Comparison of ENCODE assay signal across 15 cellular contexts in genomic region chr17:79414063-79414462, GRCh38.
"Had no signal": no experiment of that assay in that cellular context is flagged by ENCODE, and none has a peak within 500 bp of the region (broad histone marks: within the 10 kb centered on the region; RNA-seq: fewer than 3 reads in every experiment).

No MANE protein-coding gene starts in this region.

- DNase-seq: activated gamma-delta T cell treated with Interleukin-2 at 50 U/mL for 16 hours; activated T-cell treated with anti-CD3 and anti-CD28 coated beads, Interleukin-2, amount 50 U/mL, for 1 hour; dermis blood vessel endothelial cell; effector memory CD4-positive, alpha-beta T cell; foreskin keratinocyte; lower lobe of right lung; naive thymus-derived CD4-positive, alpha-beta T cell; retina; spleen; stimulated activated CD4-positive, alpha-beta T cell treated with anti-CD3 and anti-CD28 coated beads, Interleukin-4, amount 100 ng/mL, for 24 hours; stimulated activated naive CD4-positive, alpha-beta T cell treated with Interleukin-2 at 50 U/mL for 16 hours; T-helper 17 cell had no signal

- H3K9me3 Mint-ChIP-seq: activated naive CD4-positive, alpha-beta T cell treated with anti-CD3 and anti-CD28 coated beads, Interleukin-2, amount 50 U/mL, for 24 hours; naive thymus-derived CD4-positive, alpha-beta T cell; neural crest cell had no signal

- H3K4me1 Mint-ChIP-seq: activated naive CD4-positive, alpha-beta T cell treated with anti-CD3 and anti-CD28 coated beads, Interleukin-2, amount 50 U/mL, for 24 hours; naive thymus-derived CD4-positive, alpha-beta T cell; neural crest cell; T-helper 17 cell had no signal

- H3K4me3 Mint-ChIP-seq: activated naive CD4-positive, alpha-beta T cell treated with anti-CD3 and anti-CD28 coated beads, Interleukin-2, amount 50 U/mL, for 24 hours; naive thymus-derived CD4-positive, alpha-beta T cell; neural crest cell; T-helper 17 cell had no signal

- H3K27ac Mint-ChIP-seq: activated naive CD4-positive, alpha-beta T cell treated with anti-CD3 and anti-CD28 coated beads, Interleukin-2, amount 50 U/mL, for 24 hours; naive thymus-derived CD4-positive, alpha-beta T cell; T-helper 17 cell had no signal

- ATAC-seq: body of pancreas; foreskin keratinocyte; lower lobe of right lung; naive thymus-derived CD4-positive, alpha-beta T cell; T-helper 17 cell had no signal

- H3K36me3 Mint-ChIP-seq: activated naive CD4-positive, alpha-beta T cell treated with anti-CD3 and anti-CD28 coated beads, Interleukin-2, amount 50 U/mL, for 24 hours; naive thymus-derived CD4-positive, alpha-beta T cell had no signal
